In the genomic region with DNA sequence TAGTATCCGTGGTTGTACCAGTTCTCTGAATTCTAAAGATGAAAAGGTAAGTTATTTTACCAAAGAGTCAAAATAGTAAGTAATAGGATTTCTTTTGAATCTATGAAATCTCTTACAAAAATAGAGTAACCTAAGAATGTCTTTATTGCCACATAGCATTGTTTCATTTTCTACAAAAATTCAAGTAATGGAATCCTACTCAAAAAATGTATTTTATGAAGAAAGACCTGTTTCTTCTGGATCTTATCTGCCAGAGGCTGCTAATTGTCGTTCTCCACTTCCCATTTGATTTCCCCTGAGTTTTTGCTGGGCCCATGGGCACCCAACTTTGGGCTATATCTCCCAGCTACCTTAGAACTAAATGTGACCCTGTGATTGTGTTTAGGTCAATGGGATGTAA, we compare ENCODE assay signal across 1 cellular context.
TF ChIP-seq lines count a peak whose summit lies in the region.

No MANE protein-coding gene starts in this region.

TF ChIP-seq in K562, 482 proteins besides CTCF, POLR2A, EP300 and RAD21 (continued from another document):
- TF ChIP-seq, protein P1, sequence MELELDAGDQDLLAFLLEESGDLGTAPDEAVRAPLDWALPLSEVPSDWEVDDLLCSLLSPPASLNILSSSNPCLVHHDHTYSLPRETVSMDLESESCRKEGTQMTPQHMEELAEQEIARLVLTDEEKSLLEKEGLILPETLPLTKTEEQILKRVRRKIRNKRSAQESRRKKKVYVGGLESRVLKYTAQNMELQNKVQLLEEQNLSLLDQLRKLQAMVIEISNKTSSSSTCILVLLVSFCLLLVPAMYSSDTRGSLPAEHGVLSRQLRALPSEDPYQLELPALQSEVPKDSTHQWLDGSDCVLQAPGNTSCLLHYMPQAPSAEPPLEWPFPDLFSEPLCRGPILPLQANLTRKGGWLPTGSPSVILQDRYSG (tag; conservative IDR thresholded peaks at IDR 0.05; ENCODE audit: low read depth) = no peak
- TF ChIP-seq ARID4B (CRISPR knock-in tag; IDR thresholded peaks at IDR 0.05) = no peak
- TF ChIP-seq ETV1 (tag; conservative IDR thresholded peaks at IDR 0.05; ENCODE audit: low read depth) = no peak
- no peak for TF ChIP-seq ZFP36 (IDR thresholded peaks at IDR 0.05; ENCODE audit: low read depth, low read length, partially characterized antibody)
- no peak for TF ChIP-seq FOXP1 (CRISPR knock-in tag; IDR thresholded peaks at IDR 0.05)
- TF ChIP-seq SOX6 (IDR thresholded peaks at IDR 0.05) = no peak
- no peak for TF ChIP-seq ZBTB1 (CRISPR knock-in tag; IDR thresholded peaks at IDR 0.05; ENCODE audit: borderline replicate concordance, low read depth)
- TF ChIP-seq, protein P2, sequence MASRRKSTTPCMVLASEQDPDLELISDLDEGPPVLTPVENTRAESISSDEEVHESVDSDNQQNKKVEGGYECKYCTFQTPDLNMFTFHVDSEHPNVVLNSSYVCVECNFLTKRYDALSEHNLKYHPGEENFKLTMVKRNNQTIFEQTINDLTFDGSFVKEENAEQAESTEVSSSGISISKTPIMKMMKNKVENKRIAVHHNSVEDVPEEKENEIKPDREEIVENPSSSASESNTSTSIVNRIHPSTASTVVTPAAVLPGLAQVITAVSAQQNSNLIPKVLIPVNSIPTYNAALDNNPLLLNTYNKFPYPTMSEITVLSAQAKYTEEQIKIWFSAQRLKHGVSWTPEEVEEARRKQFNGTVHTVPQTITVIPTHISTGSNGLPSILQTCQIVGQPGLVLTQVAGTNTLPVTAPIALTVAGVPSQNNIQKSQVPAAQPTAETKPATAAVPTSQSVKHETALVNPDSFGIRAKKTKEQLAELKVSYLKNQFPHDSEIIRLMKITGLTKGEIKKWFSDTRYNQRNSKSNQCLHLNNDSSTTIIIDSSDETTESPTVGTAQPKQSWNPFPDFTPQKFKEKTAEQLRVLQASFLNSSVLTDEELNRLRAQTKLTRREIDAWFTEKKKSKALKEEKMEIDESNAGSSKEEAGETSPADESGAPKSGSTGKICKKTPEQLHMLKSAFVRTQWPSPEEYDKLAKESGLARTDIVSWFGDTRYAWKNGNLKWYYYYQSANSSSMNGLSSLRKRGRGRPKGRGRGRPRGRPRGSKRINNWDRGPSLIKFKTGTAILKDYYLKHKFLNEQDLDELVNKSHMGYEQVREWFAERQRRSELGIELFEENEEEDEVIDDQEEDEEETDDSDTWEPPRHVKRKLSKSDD (conservative IDR thresholded peaks at IDR 0.05; ENCODE audit: low read length) = no peak
- no peak for TF ChIP-seq NKRF (IDR thresholded peaks at IDR 0.05; ENCODE audit: borderline replicate concordance)
- TF ChIP-seq, protein P3, sequence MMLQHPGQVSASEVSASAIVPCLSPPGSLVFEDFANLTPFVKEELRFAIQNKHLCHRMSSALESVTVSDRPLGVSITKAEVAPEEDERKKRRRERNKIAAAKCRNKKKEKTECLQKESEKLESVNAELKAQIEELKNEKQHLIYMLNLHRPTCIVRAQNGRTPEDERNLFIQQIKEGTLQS (IDR thresholded peaks at IDR 0.05) = no peak
- TF ChIP-seq, protein P3 (CRISPR knock-in tag; conservative IDR thresholded peaks at IDR 0.05) = no peak
- TF ChIP-seq DDX20 (tag; IDR thresholded peaks at IDR 0.05; ENCODE audit: low read depth) = no peak
- TF ChIP-seq, protein P4, sequence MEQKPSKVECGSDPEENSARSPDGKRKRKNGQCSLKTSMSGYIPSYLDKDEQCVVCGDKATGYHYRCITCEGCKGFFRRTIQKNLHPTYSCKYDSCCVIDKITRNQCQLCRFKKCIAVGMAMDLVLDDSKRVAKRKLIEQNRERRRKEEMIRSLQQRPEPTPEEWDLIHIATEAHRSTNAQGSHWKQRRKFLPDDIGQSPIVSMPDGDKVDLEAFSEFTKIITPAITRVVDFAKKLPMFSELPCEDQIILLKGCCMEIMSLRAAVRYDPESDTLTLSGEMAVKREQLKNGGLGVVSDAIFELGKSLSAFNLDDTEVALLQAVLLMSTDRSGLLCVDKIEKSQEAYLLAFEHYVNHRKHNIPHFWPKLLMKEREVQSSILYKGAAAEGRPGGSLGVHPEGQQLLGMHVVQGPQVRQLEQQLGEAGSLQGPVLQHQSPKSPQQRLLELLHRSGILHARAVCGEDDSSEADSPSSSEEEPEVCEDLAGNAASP (IDR thresholded peaks at IDR 0.05) = no peak
- TF ChIP-seq PHTF2 (CRISPR knock-in tag; IDR thresholded peaks at IDR 0.05) = no peak
- no peak for TF ChIP-seq SP2 (IDR thresholded peaks at IDR 0.05; ENCODE audit: extremely low read depth, low read depth, low read length, poor library complexity, severe bottlenecking)
- TF ChIP-seq ZNF518B (CRISPR knock-in tag; IDR thresholded peaks at IDR 0.05) = no peak
